ENCODE assay signal across 25 cellular contexts in genomic region chr1:114215426-114215825, GRCh38.
DNase-seq lines count a peak whose midpoint lies in the region; ATAC-seq and TF ChIP-seq lines count a peak whose summit lies in the region.
"Had no signal": no experiment of that assay in that cellular context is flagged by ENCODE, and none has a peak within 500 bp of the region (broad histone marks: within the 10 kb centered on the region; RNA-seq: fewer than 3 reads in every experiment).

No MANE protein-coding gene starts in this region.

- H3K9me3 ChIP-seq in A673 (ENCODE audit: low read depth, low read length, poor library complexity, severe bottlenecking) (no peaks in the 10 kb centered on the region), GM23248 (ENCODE audit: low read depth) (no peaks in the 10 kb centered on the region), PC-3 (ENCODE audit: low read length) (no peaks in the 10 kb centered on the region), hepatocyte (ENCODE audit: low read depth) (no peaks in the 10 kb centered on the region)
- H3K9me3 ChIP-seq: mucosa of descending colon, neutrophil, stomach, upper lobe of left lung had no signal

- peak overlapping the region; percentile 28 for H3K27ac ChIP-seq in A673 (ENCODE audit: low read depth, low read length, poor library complexity, severe bottlenecking)
- no peak overlapping the region for H3K27ac ChIP-seq in GM23248
- H3K27ac ChIP-seq in PC-3 (ENCODE audit: low read length): no peak overlapping the region
- no peak overlapping the region for H3K27ac ChIP-seq in hepatocyte
- H3K27ac ChIP-seq: neutrophil, stomach, upper lobe of left lung had no signal

- H3K27me3 ChIP-seq in A673 (replicated peaks; ENCODE audit: insufficient read depth, low read depth, low read length, poor library complexity): no peaks in the 10 kb centered on the region
- H3K27me3 ChIP-seq in GM23248 (replicated peaks; ENCODE audit: insufficient read depth): peaks cover 34% of the 10 kb centered on the region
- peaks cover 50% of the 10 kb centered on the region for H3K27me3 ChIP-seq in PC-3 (ENCODE audit: low read length)
- H3K27me3 ChIP-seq in hepatocyte: no peaks in the 10 kb centered on the region
- H3K27me3 ChIP-seq: dorsolateral prefrontal cortex, upper lobe of left lung had no signal

- no peaks in the 10 kb centered on the region for H4K20me1 ChIP-seq in GM23248 (ENCODE audit: insufficient read depth)
- no peaks in the 10 kb centered on the region for H4K20me1 ChIP-seq in PC-3 (ENCODE audit: low read length)
- no peaks in the 10 kb centered on the region for H4K20me1 ChIP-seq in hepatocyte (ENCODE audit: insufficient read depth, poor library complexity, severe bottlenecking)

- POLR2A ChIA-PET in A673 (lab: Charles Lee; ENCODE audit: low non-redundant PET) (interaction anchor here (0.6 kb wide), 1 partner anchor 274 kb away, joined by 8 read pairs; no protein-coding TSS in a partner anchor), PC-3 (lab: Charles Lee; ENCODE audit: unreplicated experiment) (no interaction called here)

- H2AFZ ChIP-seq in GM23248 (no peak overlapping the region), PC-3 (ENCODE audit: low read length) (no peak overlapping the region), hepatocyte (no peak overlapping the region)

- H3F3A ChIP-seq in GM23248 (ENCODE audit: insufficient read depth) (no peaks in the 10 kb centered on the region), PC-3 (ENCODE audit: low read length, unreplicated experiment) (no peaks in the 10 kb centered on the region)

- H3K36me3 ChIP-seq in A673 (ENCODE audit: insufficient read depth, low read length, poor library complexity, severe bottlenecking) (no peaks in the 10 kb centered on the region), GM23248 (ENCODE audit: low read depth) (no peaks in the 10 kb centered on the region), PC-3 (ENCODE audit: low read depth, low read length) (no peaks in the 10 kb centered on the region), hepatocyte (replicated peaks; ENCODE audit: insufficient read depth, low read depth) (no peaks in the 10 kb centered on the region)
- H3K36me3 ChIP-seq: neutrophil, stomach, upper lobe of left lung had no signal

- H3K79me2 ChIP-seq in GM23248 (ENCODE audit: insufficient read depth): no peaks in the 10 kb centered on the region
- H3K79me2 ChIP-seq in PC-3 (ENCODE audit: low read length): no peaks in the 10 kb centered on the region
- no peaks in the 10 kb centered on the region for H3K79me2 ChIP-seq in hepatocyte

- H3K4me2 ChIP-seq in GM23248 (ENCODE audit: unreplicated experiment): no peak overlapping the region
- H3K4me2 ChIP-seq in PC-3 (ENCODE audit: low read length): no peak overlapping the region
- H3K4me2 ChIP-seq in hepatocyte: no peak overlapping the region

- 5 to 10% methylated on average over 4 of the region's 4 CpGs for WGBS in GM23248 (ENCODE audit: low coverage in 1 of 2, low lambda C conversion rate in 2 of 2, missing lambda C conversion rate in 2 of 2), 2 experiments
- 87% methylated on average over 4 of the region's 4 CpGs for WGBS in hepatocyte (ENCODE audit: low lambda C conversion rate, missing lambda C conversion rate)

- H3K4me1 ChIP-seq in A673 (ENCODE audit: insufficient read depth, low read length, poor library complexity, severe bottlenecking) (peaks cover 32% of the 10 kb centered on the region), GM23248 (ENCODE audit: insufficient read depth) (no peaks in the 10 kb centered on the region), PC-3 (ENCODE audit: insufficient read depth, low read length) (no peaks in the 10 kb centered on the region), hepatocyte (ENCODE audit: insufficient read depth) (peaks cover 6% of the 10 kb centered on the region)
- H3K4me1 ChIP-seq: upper lobe of left lung had no signal

- no TSS peak for BruUV-seq in A673 (replicated peaks; lab: Mats Ljungman, UMichigan)
- BruUV-seq in PC-3 (replicated peaks; lab: Mats Ljungman, UMichigan): no TSS peak

- H3K9ac ChIP-seq in GM23248 (no peak overlapping the region), PC-3 (ENCODE audit: low read length) (no peak overlapping the region)

- intact Hi-C loops in A673 (cut with micrococcal nuclease; ENCODE audit: unreplicated experiment) (no loop called here), PC-3 (cut with micrococcal nuclease) (no loop called here)

- TF ChIP-seq CTCF in A673 (conservative IDR thresholded peaks at IDR 0.05; ENCODE audit: low read depth, low read length) (peak; percentile 45; the same call in 1 of the 2 replicates), PC-3 (conservative IDR thresholded peaks at IDR 0.05; ENCODE audit: low read depth, low read length) (no peak), hepatocyte (IDR thresholded peaks at IDR 0.05; ENCODE audit: poor library complexity) (no peak)

- no peak for ATAC-seq in PC-3
- ATAC-seq in GM21528 (IDR thresholded peaks at IDR 0.05; ENCODE audit: low FRiP score, unreplicated experiment): no peak
- ATAC-seq in stimulated activated naive CD8-positive, alpha-beta T cell treated with anti-CD3 and anti-CD28 coated beads, Interleukin-15, Interleukin-2, amounts not matched to agents 100 U/mL and 50 U/mL, for 24 hours: no peak
- no peak for ATAC-seq in HG02973 (IDR thresholded peaks at IDR 0.05; ENCODE audit: unreplicated experiment)
- ATAC-seq: activated CD8-positive, alpha-beta T cell treated with anti-CD3 and anti-CD28 coated beads for 36 hours; activated naive CD4-positive, alpha-beta T cell treated with anti-CD3 and anti-CD28 coated beads, Interleukin-2, amount 50 U/mL, for 72 hours; activated T-cell treated with anti-CD3 and anti-CD28 coated beads, Interleukin-2, amount 50 U/mL, for 72 hours; left ventricle myocardium superior; mucosa of descending colon; right cardiac atrium had no signal

- CTCF ChIA-PET in A673 (lab: Charles Lee) (interaction anchor here (1.7 kb wide), 1 partner anchor 237 kb away, joined by 3 read pairs; no protein-coding TSS in a partner anchor), PC-3 (lab: Charles Lee) (interaction anchor here (1.6 kb wide), 1 partner anchor 236 kb away, joined by 3 read pairs; the partner anchor contains the start of gene OLFML3)

- peak; percentile 37 for DNase-seq in A673 (ENCODE audit: low spot score)
- peak; percentile 37 for DNase-seq in GM23248
- DNase-seq in PC-3: peak; percentile 13
- peak; percentile 48 for DNase-seq in cerebellum (ENCODE audit: low spot score)
- DNase-seq in stimulated activated naive CD8-positive, alpha-beta T cell treated with anti-CD3 and anti-CD28 coated beads, Interleukin-15, Interleukin-2, amounts not matched to agents 100 U/mL and 50 U/mL, for 24 hours: no peak
- no peak for DNase-seq in hepatocyte (ENCODE audit: low spot score)
- DNase-seq: activated B cell treated with CpG ODN at 0.5 μM for 24 hours; activated CD8-positive, alpha-beta T cell treated with anti-CD3 and anti-CD28 coated beads for 36 hours; activated T-cell treated with anti-CD3 and anti-CD28 coated beads, Interleukin-2, amount 50 U/mL, for 72 hours; dorsolateral prefrontal cortex; erythroblast; Kasumi-1; left ventricle myocardium superior; mucosa of descending colon; NCI-H1436; NCI-H2227 treated with DMSO at 0.1 percent for 48 hours; right cardiac atrium; SHP77; stomach; T-helper 2 cell; upper lobe of left lung had no signal

- in situ Hi-C loops in GM23248 (cut with MboI): no loop called here

- H3K9me2 ChIP-seq in GM23248 (ENCODE audit: insufficient read depth): no peaks in the 10 kb centered on the region
- no peaks in the 10 kb centered on the region for H3K9me2 ChIP-seq in PC-3 (replicated peaks; ENCODE audit: low read length)
- H3K9me2 ChIP-seq in hepatocyte (replicated peaks; ENCODE audit: insufficient read depth): no peaks in the 10 kb centered on the region

- no peak overlapping the region for H3K4me3 ChIP-seq in A673 (ENCODE audit: low read depth, low read length, poor library complexity, severe bottlenecking)
- H3K4me3 ChIP-seq in GM23248: no peak overlapping the region
- H3K4me3 ChIP-seq in PC-3 (ENCODE audit: low read length): no peak overlapping the region
- H3K4me3 ChIP-seq in hepatocyte: no peak overlapping the region
- H3K4me3 ChIP-seq: dorsolateral prefrontal cortex, mucosa of descending colon, stomach, upper lobe of left lung had no signal

Comparison
In these comparisons a context has a peak if more than half of its experiments do, and no peak if none do; other contexts are left out.
1. DNase-seq: peak in A673 (single experiment), GM23248 (single experiment), PC-3 (single experiment) and cerebellum (single experiment); none in stimulated activated naive CD8-positive, alpha-beta T cell treated with anti-CD3 and anti-CD28 coated beads, Interleukin-15, Interleukin-2, amounts not matched to agents 100 U/mL and 50 U/mL, for 24 hours (single experiment) and hepatocyte (single experiment).